In genomic region chr11:61689164-61689496, GRCh38 we compare ENCODE assay signal across 19 cellular contexts. TPM values are rescaled to one million over a fixed set of nuclear protein-coding genes. Genes with fewer than 3 reads are reported as not detected.
DNase-seq lines count a peak whose midpoint lies in the region; ATAC-seq, FAIRE-seq and TF ChIP-seq lines count a peak whose summit lies in the region.
"Had no signal": no experiment of that assay in that cellular context is flagged by ENCODE, and none has a peak within 500 bp of the region (broad histone marks: within the 10 kb centered on the region; RNA-seq: fewer than 3 reads in every experiment).

No MANE protein-coding gene starts in this region.

- H3K27ac Mint-ChIP-seq in astrocyte (ENCODE audit: unreplicated experiment): no peak overlapping the region
- H3K27ac Mint-ChIP-seq in GM23338: no peak overlapping the region
- H3K27ac Mint-ChIP-seq: B cell had no signal

- H3K79me2 ChIP-seq in astrocyte (ENCODE audit: insufficient read depth, low read length): peaks cover 9% of the 10 kb centered on the region
- H3K79me2 ChIP-seq in fibroblast of lung (ENCODE audit: control insufficient read depth, insufficient read depth, low read length): no peaks in the 10 kb centered on the region
- no peaks in the 10 kb centered on the region for H3K79me2 ChIP-seq in GM23338 (replicated peaks; ENCODE audit: insufficient read depth)

- intact Hi-C loops in sigmoid colon (cut with DNase I): no loop called here

- no peak for TF ChIP-seq POLR2A in sigmoid colon (IDR thresholded peaks at IDR 0.05)

- H3K4me3 Mint-ChIP-seq in astrocyte (ENCODE audit: unreplicated experiment) (no peak overlapping the region), GM23338 (no peak overlapping the region)
- H3K4me3 Mint-ChIP-seq: B cell, neural crest cell had no signal

- H3K9me3 ChIP-seq in HEK293 (ENCODE audit: control insufficient read depth, insufficient read depth, low read depth, low read length) (no peaks in the 10 kb centered on the region), astrocyte (ENCODE audit: insufficient read depth, low read depth, low read length) (no peaks in the 10 kb centered on the region), fibroblast of lung (ENCODE audit: control insufficient read depth, insufficient read depth, low read depth, low read length) (no peaks in the 10 kb centered on the region), sigmoid colon (no peaks in the 10 kb centered on the region)
- H3K9me3 ChIP-seq: tibial artery had no signal

- peak overlapping the region; percentile 15 for H3K4me2 ChIP-seq in astrocyte (ENCODE audit: low read length)
- H3K4me2 ChIP-seq in fibroblast of lung (ENCODE audit: extremely low read depth, insufficient read depth, low read length): peak overlapping the region; percentile 63
- H3K4me2 ChIP-seq in GM23338: no peak overlapping the region

- H3K4me3 ChIP-seq in HEK293 (ENCODE audit: low read depth, low read length): no peak overlapping the region
- H3K4me3 ChIP-seq in astrocyte (ENCODE audit: insufficient read depth, low read depth, low read length): no peak overlapping the region
- H3K4me3 ChIP-seq in fibroblast of lung (replicated peaks in 1 of 4; ENCODE audit: control extremely low read depth in 1 of 4, insufficient read depth in 1 of 4, low read depth in 3 of 4, low read length in 4 of 4): no peak overlapping the region
- no peak overlapping the region for H3K4me3 ChIP-seq in sigmoid colon
- no peak overlapping the region for H3K4me3 ChIP-seq in GM23338

- H2AFZ ChIP-seq in astrocyte (ENCODE audit: low read depth, low read length): peak overlapping the region; percentile 24
- H2AFZ ChIP-seq in fibroblast of lung (ENCODE audit: low read length): no peak overlapping the region
- no peak overlapping the region for H2AFZ ChIP-seq in GM23338

- peaks cover 15% of the 10 kb centered on the region for H3K4me1 Mint-ChIP-seq in astrocyte (ENCODE audit: low read depth, unreplicated experiment)
- peaks cover 31% of the 10 kb centered on the region for H3K4me1 Mint-ChIP-seq in GM23338
- H3K4me1 Mint-ChIP-seq: B cell had no signal

- DNase-seq in astrocyte (ENCODE audit: low read depth) (no peak), fibroblast of lung (ENCODE audit: low read depth in 2 of 2) (no peak), sigmoid colon (no peak), GM10266 (ENCODE audit: extremely low spot score) (no peak), GM23338 (ENCODE audit: low spot score) (no peak), putamen (ENCODE audit: low spot score) (no peak), AG08396 (ENCODE audit: low spot score) (no peak)
- DNase-seq: activated CD4-positive, alpha-beta T cell treated with anti-CD3 and anti-CD28 coated beads, Interleukin-2, amount 50 U/mL, for 1 hour; activated naive CD4-positive, alpha-beta T cell treated with anti-CD3 and anti-CD28 coated beads, Interleukin-2, amount 50 U/mL, for 16 hours; brain microvascular endothelial cell; effector CD4-positive, alpha-beta T cell; foreskin keratinocyte; PC-3 had no signal

- 17 to 63% methylated on average over 3 of the region's 3 CpGs for WGBS in sigmoid colon, 2 donors

- peaks cover 8% of the 10 kb centered on the region for H3K27me3 Mint-ChIP-seq in astrocyte (ENCODE audit: low read depth, unreplicated experiment)
- H3K27me3 Mint-ChIP-seq in GM23338 (ENCODE audit: insufficient read depth, low read depth, poor library complexity): peaks cover 11% of the 10 kb centered on the region

- no peaks in the 10 kb centered on the region for H3K36me3 ChIP-seq in HEK293 (ENCODE audit: control insufficient read depth in 2 of 2, insufficient read depth in 1 of 2, low read length in 2 of 2)
- no peaks in the 10 kb centered on the region for H3K36me3 ChIP-seq in astrocyte (ENCODE audit: insufficient read depth, low read length)
- H3K36me3 ChIP-seq in fibroblast of lung (ENCODE audit: control insufficient read depth, insufficient read depth, low read length): no peaks in the 10 kb centered on the region
- no peaks in the 10 kb centered on the region for H3K36me3 ChIP-seq in sigmoid colon
- H3K36me3 ChIP-seq in GM23338 (ENCODE audit: insufficient read depth): no peaks in the 10 kb centered on the region
- H3K36me3 ChIP-seq: brain microvascular endothelial cell, tibial artery had no signal

- FAIRE-seq in astrocyte (lab: Jason Lieb, UNC): no peak
- FAIRE-seq: TTC549 had no signal

- H3K9me3 Mint-ChIP-seq in astrocyte (ENCODE audit: unreplicated experiment) (peaks cover 2% of the 10 kb centered on the region), GM23338 (no peaks in the 10 kb centered on the region)
- H3K9me3 Mint-ChIP-seq: neural crest cell had no signal

- peaks cover 28% of the 10 kb centered on the region for H4K20me1 ChIP-seq in astrocyte (ENCODE audit: insufficient read depth, low read length)
- no peaks in the 10 kb centered on the region for H4K20me1 ChIP-seq in fibroblast of lung (ENCODE audit: control insufficient read depth, extremely low read depth, insufficient read depth, low read length)
- H4K20me1 ChIP-seq in GM23338 (replicated peaks; ENCODE audit: insufficient read depth): no peaks in the 10 kb centered on the region

- POLR2A ChIA-PET in HEK293 (lab: Yijun Ruan, JAX): no interaction called here

- no peak for ATAC-seq in GM23338

- H3K4me1 ChIP-seq in HEK293 (ENCODE audit: control insufficient read depth, insufficient read depth, low read length): peaks cover 3% of the 10 kb centered on the region; the same call in 1 of the 2 replicates
- peaks cover 28% of the 10 kb centered on the region for H3K4me1 ChIP-seq in astrocyte (ENCODE audit: insufficient read depth, low read length)
- H3K4me1 ChIP-seq in fibroblast of lung (ENCODE audit: control insufficient read depth, extremely low read depth, insufficient read depth, low read length): peaks cover 6% of the 10 kb centered on the region
- H3K4me1 ChIP-seq in sigmoid colon: peaks cover 0 to 52% (median 23%) of the 10 kb centered on the region in 4 donors
- H3K4me1 ChIP-seq in GM23338 (ENCODE audit: insufficient read depth): peaks cover 20% of the 10 kb centered on the region
- H3K4me1 ChIP-seq: foreskin keratinocyte had no signal

- no peaks in the 10 kb centered on the region for H3K27me3 ChIP-seq in astrocyte (ENCODE audit: insufficient read depth, low read length)
- H3K27me3 ChIP-seq in fibroblast of lung (ENCODE audit: control insufficient read depth, insufficient read depth, low read length): no peaks in the 10 kb centered on the region
- H3K27me3 ChIP-seq in sigmoid colon: peaks cover 0 to 8% (median 0%) of the 10 kb centered on the region in 3 donors
- H3K27me3 ChIP-seq in GM23338 (ENCODE audit: insufficient read depth): no peaks in the 10 kb centered on the region
- H3K27me3 ChIP-seq: brain microvascular endothelial cell had no signal

- H3F3A ChIP-seq in GM23338 (replicated peaks; ENCODE audit: low read depth): no peaks in the 10 kb centered on the region

- TF ChIP-seq CTCF in HEK293 (tag by site-specific recombination; IDR thresholded peaks at IDR 0.05) (no peak), astrocyte (IDR thresholded peaks at IDR 0.05; ENCODE audit: insufficient read depth, low read depth, low read length) (no peak), fibroblast of lung (conservative IDR thresholded peaks at IDR 0.05 in 1 of 2, IDR thresholded peaks at IDR 0.05 in 1 of 2; ENCODE audit: low read depth in 1 of 2, low read length in 2 of 2) (no peak), sigmoid colon (IDR thresholded peaks at IDR 0.05) (no peak), GM10266 (IDR thresholded peaks at IDR 0.05; ENCODE audit: control insufficient read depth, insufficient read depth, low read depth, missing control alignments) (no peak), GM23338 (conservative IDR thresholded peaks at IDR 0.05; ENCODE audit: low read depth in 2 of 2) (no peak)

- H3K36me3 Mint-ChIP-seq in astrocyte (ENCODE audit: low read depth, unreplicated experiment) (peaks cover 2% of the 10 kb centered on the region), GM23338 (ENCODE audit: low read depth) (no peaks in the 10 kb centered on the region)

- no peak overlapping the region for H3K9ac ChIP-seq in astrocyte (ENCODE audit: low read length)
- H3K9ac ChIP-seq in fibroblast of lung (ENCODE audit: insufficient read depth, low read length): no peak overlapping the region

- H3K27ac ChIP-seq in HEK293 (ENCODE audit: extremely low read depth, low read depth, low read length) (no peak overlapping the region), astrocyte (ENCODE audit: low read depth, low read length) (no peak overlapping the region), fibroblast of lung (ENCODE audit: insufficient read depth, low read length) (no peak overlapping the region), sigmoid colon (peak overlapping the region; percentile 81 to 84 (median 83)), GM23338 (ENCODE audit: low read depth) (no peak overlapping the region)
- H3K27ac ChIP-seq: brain microvascular endothelial cell, foreskin keratinocyte, HL-60 had no signal

- no peak for TF ChIP-seq EP300 in sigmoid colon (IDR thresholded peaks at IDR 0.05)

- no peaks in the 10 kb centered on the region for H3K9me2 ChIP-seq in GM23338 (ENCODE audit: insufficient read depth)

- CTCF ChIA-PET in HEK293 (lab: Yijun Ruan, JAX): interaction anchor here (0.6 to 1.6 kb wide), 3 partner anchors 44 to 78 kb away, joined by 4 to 5 read pairs (median 5); no protein-coding TSS in a partner anchor

TF ChIP-seq in HEK293, 187 proteins besides CTCF, POLR2A, EP300 and RAD21:
- TF ChIP-seq IKZF3 (tag by site-specific recombination; IDR thresholded peaks at IDR 0.05) (no peak), ZFHX2 (tag by site-specific recombination; conservative IDR thresholded peaks at IDR 0.05) (peak; percentile 47)

TF ChIP-seq in GM23338, 12 proteins besides CTCF, POLR2A, EP300 and RAD21 (continues in another document):
- TF ChIP-seq EZH2phosphoT487 (IDR thresholded peaks at IDR 0.05; ENCODE audit: unreplicated experiment) (no peak), JUNB (IDR thresholded peaks at IDR 0.05; ENCODE audit: unreplicated experiment) (no peak), ZNF114 (CRISPR knock-in tag; IDR thresholded peaks at IDR 0.05) (no peak), CREB1 (CRISPR knock-in tag; IDR thresholded peaks at IDR 0.05; ENCODE audit: low read depth) (no peak), NANOG (IDR thresholded peaks at IDR 0.05; ENCODE audit: borderline replicate concordance) (no peak), ZNF331 (CRISPR knock-in tag; IDR thresholded peaks at IDR 0.05; ENCODE audit: low read depth) (no peak), EZH2 (IDR thresholded peaks at IDR 0.05; ENCODE audit: low read depth, unreplicated experiment) (no peak)

RNA-seq across cellular contexts. Expression of gene DAGLA, which starts 8.9 kb away (rescaled TPM):
- total RNA-seq in astrocyte (5.5 and 5.6 TPM in 2 replicates), fibroblast of lung (1.3 and 2.0 TPM in 2 replicates), sigmoid colon (1 to 10 TPM; 1.8 to 4.2 (median 2.0) TPM)
- polyA plus RNA-seq in fibroblast of lung (1.00 and 1.4 TPM in 2 replicates), sigmoid colon (1 to 10 TPM; 1.8 to 6.2 (median 2.4) TPM), GM23338 (2016; fragmentation: Nextera tagmentation; extraction: Ambion mirVana) (0.52 and 0.55 TPM in 2 replicates)
- 1.8 and 2.6 TPM in 2 replicates for polyA plus RNA-seq in fibroblast of lung (2012)
- polyA minus RNA-seq in fibroblast of lung (ENCODE audit: low replicate concordance): 5.5 and 9.5 TPM in 2 replicates
- 1.3 and 2.5 TPM in 2 replicates for total RNA-seq in GM23338 (2014; rRNA removed; shearing (Covaris generic))
- total RNA-seq: B cell had no signal

Comparison
In these comparisons a context has a peak if more than half of its experiments do, and no peak if none do; other contexts are left out.
1. H3K27ac ChIP-seq: peak in sigmoid colon (4 of 4); none in HEK293 (single experiment), astrocyte (single experiment), fibroblast of lung (single experiment) and GM23338 (single experiment).